32 cellular contexts compared by ENCODE assay signal in the genomic region with DNA sequence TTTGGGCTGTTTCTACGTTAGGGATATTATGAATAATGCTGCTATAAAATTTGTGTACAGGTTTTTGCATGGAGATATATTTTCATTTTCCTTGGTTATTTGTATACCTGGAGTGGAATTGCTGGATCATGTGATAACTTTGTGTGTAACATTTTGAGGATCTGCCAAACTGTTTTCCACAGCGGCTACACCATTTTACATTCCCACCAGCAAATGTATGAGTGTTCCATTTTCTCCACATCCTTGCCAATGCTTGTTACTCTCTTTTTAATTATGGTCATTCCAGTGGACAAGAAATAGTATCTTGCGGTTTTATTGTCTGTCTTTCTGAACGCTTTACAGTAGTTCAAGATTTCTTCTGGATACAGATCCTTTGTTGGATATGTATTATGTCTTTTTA.
"Had no signal": no experiment of that assay in that cellular context is flagged by ENCODE, and none has a peak within 500 bp of the region (broad histone marks: within the 10 kb centered on the region; RNA-seq: fewer than 3 reads in every experiment).

No MANE protein-coding gene starts in this region.

- H3K27me3 Mint-ChIP-seq: activated CD4-positive, alpha-beta T cell treated with anti-CD3 and anti-CD28 coated beads, Interleukin-2, amount 10 ng/mL, durations not matched to agents 24 days and 14 days; activated naive CD4-positive, alpha-beta T cell treated with anti-CD3 and anti-CD28 coated beads, Interleukin-2, amount 10 ng/mL, durations not matched to agents 7 days and 5 days; activated naive CD8-positive, alpha-beta T cell treated with anti-CD3 and anti-CD28 coated beads, Interleukin-2, amount 10 ng/mL, durations not matched to agents 7 days and 5 days; activated T-cell treated with anti-CD3 and anti-CD28 coated beads, Interleukin-2, amount 50 U/mL, for 24 hours; central memory CD8-positive, alpha-beta T cell; T-cell; T-helper 17 cell had no signal

- H3K27ac ChIP-seq: ascending aorta, cardiac muscle cell, colonic mucosa, PC-9, RWPE1, WERI-Rb-1 had no signal

- H3K9me3 Mint-ChIP-seq: activated CD4-positive, alpha-beta T cell treated with anti-CD3 and anti-CD28 coated beads, Interleukin-2, amount 10 ng/mL, durations not matched to agents 24 days and 14 days; activated naive CD4-positive, alpha-beta T cell treated with anti-CD3 and anti-CD28 coated beads, Interleukin-2, amount 10 ng/mL, durations not matched to agents 7 days and 5 days; activated naive CD8-positive, alpha-beta T cell treated with anti-CD3 and anti-CD28 coated beads, Interleukin-2, amount 10 ng/mL, durations not matched to agents 7 days and 5 days; activated T-cell treated with anti-CD3 and anti-CD28 coated beads, Interleukin-2, amount 50 U/mL, for 24 hours; central memory CD8-positive, alpha-beta T cell; T-cell had no signal

- H3K4me3 ChIP-seq: ascending aorta, cardiac muscle cell, colonic mucosa, PC-9 had no signal

- ATAC-seq: activated CD8-positive, alpha-beta T cell treated with anti-CD3 and anti-CD28 coated beads, Interleukin-2, amount 10 ng/mL, durations not matched to agents 7 days and 5 days; Right ventricle myocardium inferior; SK-N-SH treated with all-trans-retinoic acid at 6 μM for 48 hours; T-cell; T-helper 17 cell had no signal

- H3K4me1 ChIP-seq: colonic mucosa had no signal

- H3K4me3 Mint-ChIP-seq: activated CD4-positive, alpha-beta T cell treated with anti-CD3 and anti-CD28 coated beads, Interleukin-2, amount 10 ng/mL, durations not matched to agents 24 days and 14 days; activated CD8-positive, alpha-beta T cell treated with anti-CD3 and anti-CD28 coated beads, Interleukin-2, amount 10 ng/mL, durations not matched to agents 7 days and 5 days; activated naive CD4-positive, alpha-beta T cell treated with anti-CD3 and anti-CD28 coated beads, Interleukin-2, amount 10 ng/mL, durations not matched to agents 7 days and 5 days; activated naive CD8-positive, alpha-beta T cell treated with anti-CD3 and anti-CD28 coated beads, Interleukin-2, amount 10 ng/mL, durations not matched to agents 7 days and 5 days; activated T-cell treated with anti-CD3 and anti-CD28 coated beads, Interleukin-2, amount 50 U/mL, for 24 hours; central memory CD8-positive, alpha-beta T cell; T-cell had no signal

- DNase-seq: activated CD4-positive, alpha-beta T cell treated with anti-CD3 and anti-CD28 coated beads, Interleukin-2, amount 10 ng/mL, durations not matched to agents 24 days and 14 days; activated CD4-positive, alpha-beta T cell treated with anti-CD3 and anti-CD28 coated beads, Interleukin-2, amount 50 U/mL, for 4 hours; activated CD8-positive, alpha-beta T cell treated with anti-CD3 and anti-CD28 coated beads, Interleukin-2, amount 10 ng/mL, durations not matched to agents 7 days and 5 days; activated effector memory CD4-positive, alpha-beta T cell treated with Interleukin-2 at 50 U/mL for 16 hours; activated naive CD4-positive, alpha-beta T cell treated with anti-CD3 and anti-CD28 coated beads, Interleukin-2, amount 10 ng/mL, durations not matched to agents 7 days and 5 days; activated naive CD8-positive, alpha-beta T cell treated with anti-CD3 and anti-CD28 coated beads, Interleukin-2, amount 10 ng/mL, durations not matched to agents 7 days and 5 days; activated T-cell treated with anti-CD3 and anti-CD28 coated beads, Interleukin-2, amount 50 U/mL, for 24 hours; amygdala; colonic mucosa; Karpas-422; NCI-H1048; NCI-H146; NCI-H187; NCI-H2029 treated with DMSO at 0.1 percent for 48 hours; NCI-H2107; NCI-H2171; NCI-H510A; NCI-H526; NCI-H748 treated with DMSO at 0.1 percent for 48 hours; NK-92 treated with Interleukin-12 subunit alpha and Interleukin-12 subunit beta, amount 100 ng/mL, for 24 hours; PC-9; SIG-M5; T-cell; T-helper 17 cell; WERI-Rb-1 had no signal

- H3K9me3 ChIP-seq: ascending aorta, colonic mucosa had no signal

- FAIRE-seq: RCC 7860 had no signal

- H3K27me3 ChIP-seq: ascending aorta, cardiac muscle cell, colonic mucosa had no signal

- H3K36me3 ChIP-seq: cardiac muscle cell, colonic mucosa had no signal

- H3K27ac Mint-ChIP-seq: activated CD4-positive, alpha-beta T cell treated with anti-CD3 and anti-CD28 coated beads, Interleukin-2, amount 10 ng/mL, durations not matched to agents 24 days and 14 days; activated CD8-positive, alpha-beta T cell treated with anti-CD3 and anti-CD28 coated beads, Interleukin-2, amount 10 ng/mL, durations not matched to agents 7 days and 5 days; activated naive CD4-positive, alpha-beta T cell treated with anti-CD3 and anti-CD28 coated beads, Interleukin-2, amount 10 ng/mL, durations not matched to agents 7 days and 5 days; activated naive CD8-positive, alpha-beta T cell treated with anti-CD3 and anti-CD28 coated beads, Interleukin-2, amount 10 ng/mL, durations not matched to agents 7 days and 5 days; activated T-cell treated with anti-CD3 and anti-CD28 coated beads, Interleukin-2, amount 50 U/mL, for 24 hours; T-cell had no signal
